9 cellular contexts compared by ENCODE assay signal in the genomic region with DNA sequence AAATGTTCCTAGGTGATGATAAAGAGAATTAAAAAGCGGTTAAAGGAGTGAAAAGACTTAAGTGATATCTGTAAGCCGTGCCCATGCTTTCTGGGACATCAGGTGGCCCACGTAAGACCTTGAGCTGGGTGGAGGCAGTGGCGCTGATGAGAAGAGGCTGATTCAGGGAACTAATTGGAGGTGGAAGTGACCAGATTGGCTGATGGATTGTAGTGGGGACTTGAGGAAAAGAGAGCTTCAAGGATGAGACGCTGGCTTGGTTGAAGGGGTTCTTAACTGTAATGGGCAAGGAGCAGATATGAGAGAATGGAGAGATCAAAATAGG.
DNase-seq lines count a peak whose midpoint lies in the region; ATAC-seq and TF ChIP-seq lines count a peak whose summit lies in the region.
"Had no signal": no experiment of that assay in that cellular context is flagged by ENCODE, and none has a peak within 500 bp of the region (broad histone marks: within the 10 kb centered on the region; RNA-seq: fewer than 3 reads in every experiment).

No MANE protein-coding gene starts in this region.

- peak overlapping the region; percentile 91 for H3K4me3 Mint-ChIP-seq in activated CD4-positive, alpha-beta T cell treated with anti-CD3 and anti-CD28 coated beads for 36 hours

- no peak for TF ChIP-seq EP300 in gastroesophageal sphincter (IDR thresholded peaks at IDR 0.05)

- no peaks in the 10 kb centered on the region for H4K20me1 ChIP-seq in PC-9 (ENCODE audit: insufficient read depth)

- H3K4me2 ChIP-seq in PC-9 = peak overlapping the region; percentile 85

- H3K4me1 ChIP-seq in PC-9 (replicated peaks; ENCODE audit: insufficient read depth) = peaks cover 20% of the 10 kb centered on the region
- H3K4me1 ChIP-seq in gastroesophageal sphincter = peaks cover 2 to 27% (median 5%) of the 10 kb centered on the region in 3 donors
- peaks cover 5% of the 10 kb centered on the region in 2 donors for H3K4me1 ChIP-seq in gastrocnemius medialis

- peaks cover 45% of the 10 kb centered on the region for H3F3A ChIP-seq in PC-9 (ENCODE audit: insufficient read depth, low read depth)

- H3K27me3 Mint-ChIP-seq in activated CD4-positive, alpha-beta T cell treated with anti-CD3 and anti-CD28 coated beads for 36 hours = peaks cover 2% of the 10 kb centered on the region

- H3K79me2 ChIP-seq in PC-9 (ENCODE audit: low read depth) = peaks cover 11% of the 10 kb centered on the region; the same call in 1 of the 2 replicates

- H2AFZ ChIP-seq in PC-9 = no peak overlapping the region

- no peak overlapping the region for H3K27ac Mint-ChIP-seq in activated CD4-positive, alpha-beta T cell treated with anti-CD3 and anti-CD28 coated beads for 36 hours

- H3K9me3 ChIP-seq in PC-9 (ENCODE audit: insufficient read depth, low read depth) (no peaks in the 10 kb centered on the region), gastroesophageal sphincter (no peaks in the 10 kb centered on the region), gastrocnemius medialis (no peaks in the 10 kb centered on the region)

- intact Hi-C loops in activated CD4-positive, alpha-beta T cell treated with anti-CD3 and anti-CD28 coated beads for 36 hours (cut with DNase I, micrococcal nuclease) = loop anchor here in 1 of 2 experiments (2.0 to 5.0 kb wide), 3 partner anchors 84 to 358 kb away; partner anchors contain the start of gene TEF
- intact Hi-C loops in PC-9 (cut with micrococcal nuclease; ENCODE audit: unreplicated experiment) = no loop called here
- intact Hi-C loops in gastrocnemius medialis (cut with DNase I; ENCODE audit: low total_unique reads) = loop anchor here (5.0 kb wide), 1 partner anchor 344 kb away; no protein-coding TSS in a partner anchor

- no peaks in the 10 kb centered on the region for H3K9me3 Mint-ChIP-seq in activated CD4-positive, alpha-beta T cell treated with anti-CD3 and anti-CD28 coated beads for 36 hours (ENCODE audit: low read depth)

- no TSS peak for BruUV-seq in PC-9 (replicated peaks; lab: Mats Ljungman, UMichigan)

- in situ Hi-C loops in gastrocnemius medialis (cut with MboI; ENCODE audit: low sequenced_read_pairs in 4 of 4) = loop anchor here in 2 of 4 donors (5.0 to 10.0 kb wide), 2 partner anchors 62 to 71 kb away; partner anchors contain the start of gene RBX1 (in 1 of the 2)

- no peak for ATAC-seq in activated CD4-positive, alpha-beta T cell treated with anti-CD3 and anti-CD28 coated beads for 36 hours
- ATAC-seq in gastroesophageal sphincter (no peak), gastrocnemius medialis (no peak)

- H3K27me3 ChIP-seq in PC-9 (ENCODE audit: insufficient read depth, low read depth) = no peaks in the 10 kb centered on the region
- no peaks in the 10 kb centered on the region for H3K27me3 ChIP-seq in gastroesophageal sphincter
- H3K27me3 ChIP-seq in gastrocnemius medialis = no peaks in the 10 kb centered on the region
- H3K27me3 ChIP-seq: foreskin keratinocyte had no signal

- CTCF ChIA-PET in activated CD4-positive, alpha-beta T cell treated with anti-CD3 and anti-CD28 coated beads for 36 hours (lab: Charles Lee) = interaction anchor here (1.0 to 1.6 kb wide), 2 partner anchors 9 to 45 kb away, joined by 3 to 5 read pairs; no protein-coding TSS in a partner anchor
- CTCF ChIA-PET in PC-9 (lab: Charles Lee) = interaction anchor here (0.6 kb wide), 1 partner anchor 181 kb away, joined by 6 read pairs; no protein-coding TSS in a partner anchor

- H3K36me3 ChIP-seq in PC-9 (ENCODE audit: low read depth) = no peaks in the 10 kb centered on the region
- H3K36me3 ChIP-seq in gastroesophageal sphincter = no peaks in the 10 kb centered on the region
- no peaks in the 10 kb centered on the region for H3K36me3 ChIP-seq in gastrocnemius medialis

- H3K9me2 ChIP-seq in PC-9 (ENCODE audit: insufficient read depth) = no peaks in the 10 kb centered on the region

- no peak for TF ChIP-seq POLR2A in gastroesophageal sphincter (IDR thresholded peaks at IDR 0.05)
- TF ChIP-seq POLR2A in gastrocnemius medialis (IDR thresholded peaks at IDR 0.05) = no peak

- H3K4me3 ChIP-seq in PC-9 (peak overlapping the region; percentile 69; the same call in 1 of the 2 replicates), gastroesophageal sphincter (no peak overlapping the region), gastrocnemius medialis (no peak overlapping the region)

- TF ChIP-seq CTCF in PC-9 (conservative IDR thresholded peaks at IDR 0.05) (no peak), gastroesophageal sphincter (IDR thresholded peaks at IDR 0.05) (no peak), gastrocnemius medialis (IDR thresholded peaks at IDR 0.05 in 4 of 5, conservative IDR thresholded peaks at IDR 0.05 in 1 of 5) (no peak)

- no peaks in the 10 kb centered on the region for H3K36me3 Mint-ChIP-seq in activated CD4-positive, alpha-beta T cell treated with anti-CD3 and anti-CD28 coated beads for 36 hours (ENCODE audit: low read depth)

- peak overlapping the region; percentile 95 for H3K27ac ChIP-seq in PC-9
- peak overlapping the region; percentile 93 to 100 (median 97) for H3K27ac ChIP-seq in gastroesophageal sphincter
- H3K27ac ChIP-seq in gastrocnemius medialis = peak overlapping the region; percentile 89 to 99 (median 94)

- DNase-seq in activated CD4-positive, alpha-beta T cell treated with anti-CD3 and anti-CD28 coated beads for 36 hours = no peak
- DNase-seq in activated CD4-positive, alpha-beta T cell treated with anti-CD3 and anti-CD28 coated beads, Interleukin-2, amount 50 U/mL, for 48 hours = no peak
- DNase-seq in PC-9 (no peak), gastrocnemius medialis (no peak), NCI-H510A treated with DMSO at 0.1 percent for 48 hours (lab: John Stamatoyannopoulos, UW) (no peak), GM03348 (ENCODE audit: low spot score) (no peak), NK-92 (lab: John Stamatoyannopoulos, UW; ENCODE audit: unreplicated experiment) (no peak)
- DNase-seq: foreskin keratinocyte had no signal

- H3K4me1 Mint-ChIP-seq in activated CD4-positive, alpha-beta T cell treated with anti-CD3 and anti-CD28 coated beads for 36 hours = peaks cover 14% of the 10 kb centered on the region

- POLR2A ChIA-PET in activated CD4-positive, alpha-beta T cell treated with anti-CD3 and anti-CD28 coated beads for 36 hours (lab: Charles Lee) = interaction anchor here (0.9 kb wide), 1 partner anchor 71 kb away, joined by 3 read pairs; no protein-coding TSS in a partner anchor
- POLR2A ChIA-PET in PC-9 (lab: Charles Lee; ENCODE audit: unreplicated experiment) = interaction anchor here (0.6 kb wide), 1 partner anchor 25 kb away, joined by 3 read pairs; no protein-coding TSS in a partner anchor

- 75 to 96% methylated on average over 4 to 5 of the region's 5 CpGs for WGBS in gastroesophageal sphincter (ENCODE audit: low coverage in 1 of 2), 2 donors
